In the genomic region with DNA sequence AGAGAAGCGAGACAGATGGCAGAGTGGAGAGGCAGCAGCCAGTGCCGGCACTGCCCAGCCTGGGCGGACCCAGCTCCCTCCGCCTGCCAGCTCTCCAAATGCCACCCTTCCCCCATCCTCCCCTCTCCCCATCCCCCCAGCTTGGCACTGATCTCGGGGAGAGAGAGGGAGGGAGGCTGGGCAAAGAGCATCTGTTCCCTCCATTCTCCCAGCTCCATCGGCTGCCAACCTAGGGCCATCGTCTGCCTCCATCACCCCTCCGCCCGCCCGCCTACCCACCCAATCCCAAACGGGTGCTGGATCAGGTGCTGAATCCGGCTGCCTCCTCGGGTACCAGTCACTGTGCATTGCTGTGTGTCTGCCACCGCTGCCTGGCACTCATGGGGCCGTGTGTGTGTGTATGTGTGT, we compare ENCODE assay signal across 1 cellular context.
TF ChIP-seq lines count a peak whose summit lies in the region.

No MANE protein-coding gene starts in this region.

TF ChIP-seq in GM23338, 12 proteins besides CTCF, POLR2A, EP300 and RAD21 (continued from another document):
- TF ChIP-seq, protein P1, sequence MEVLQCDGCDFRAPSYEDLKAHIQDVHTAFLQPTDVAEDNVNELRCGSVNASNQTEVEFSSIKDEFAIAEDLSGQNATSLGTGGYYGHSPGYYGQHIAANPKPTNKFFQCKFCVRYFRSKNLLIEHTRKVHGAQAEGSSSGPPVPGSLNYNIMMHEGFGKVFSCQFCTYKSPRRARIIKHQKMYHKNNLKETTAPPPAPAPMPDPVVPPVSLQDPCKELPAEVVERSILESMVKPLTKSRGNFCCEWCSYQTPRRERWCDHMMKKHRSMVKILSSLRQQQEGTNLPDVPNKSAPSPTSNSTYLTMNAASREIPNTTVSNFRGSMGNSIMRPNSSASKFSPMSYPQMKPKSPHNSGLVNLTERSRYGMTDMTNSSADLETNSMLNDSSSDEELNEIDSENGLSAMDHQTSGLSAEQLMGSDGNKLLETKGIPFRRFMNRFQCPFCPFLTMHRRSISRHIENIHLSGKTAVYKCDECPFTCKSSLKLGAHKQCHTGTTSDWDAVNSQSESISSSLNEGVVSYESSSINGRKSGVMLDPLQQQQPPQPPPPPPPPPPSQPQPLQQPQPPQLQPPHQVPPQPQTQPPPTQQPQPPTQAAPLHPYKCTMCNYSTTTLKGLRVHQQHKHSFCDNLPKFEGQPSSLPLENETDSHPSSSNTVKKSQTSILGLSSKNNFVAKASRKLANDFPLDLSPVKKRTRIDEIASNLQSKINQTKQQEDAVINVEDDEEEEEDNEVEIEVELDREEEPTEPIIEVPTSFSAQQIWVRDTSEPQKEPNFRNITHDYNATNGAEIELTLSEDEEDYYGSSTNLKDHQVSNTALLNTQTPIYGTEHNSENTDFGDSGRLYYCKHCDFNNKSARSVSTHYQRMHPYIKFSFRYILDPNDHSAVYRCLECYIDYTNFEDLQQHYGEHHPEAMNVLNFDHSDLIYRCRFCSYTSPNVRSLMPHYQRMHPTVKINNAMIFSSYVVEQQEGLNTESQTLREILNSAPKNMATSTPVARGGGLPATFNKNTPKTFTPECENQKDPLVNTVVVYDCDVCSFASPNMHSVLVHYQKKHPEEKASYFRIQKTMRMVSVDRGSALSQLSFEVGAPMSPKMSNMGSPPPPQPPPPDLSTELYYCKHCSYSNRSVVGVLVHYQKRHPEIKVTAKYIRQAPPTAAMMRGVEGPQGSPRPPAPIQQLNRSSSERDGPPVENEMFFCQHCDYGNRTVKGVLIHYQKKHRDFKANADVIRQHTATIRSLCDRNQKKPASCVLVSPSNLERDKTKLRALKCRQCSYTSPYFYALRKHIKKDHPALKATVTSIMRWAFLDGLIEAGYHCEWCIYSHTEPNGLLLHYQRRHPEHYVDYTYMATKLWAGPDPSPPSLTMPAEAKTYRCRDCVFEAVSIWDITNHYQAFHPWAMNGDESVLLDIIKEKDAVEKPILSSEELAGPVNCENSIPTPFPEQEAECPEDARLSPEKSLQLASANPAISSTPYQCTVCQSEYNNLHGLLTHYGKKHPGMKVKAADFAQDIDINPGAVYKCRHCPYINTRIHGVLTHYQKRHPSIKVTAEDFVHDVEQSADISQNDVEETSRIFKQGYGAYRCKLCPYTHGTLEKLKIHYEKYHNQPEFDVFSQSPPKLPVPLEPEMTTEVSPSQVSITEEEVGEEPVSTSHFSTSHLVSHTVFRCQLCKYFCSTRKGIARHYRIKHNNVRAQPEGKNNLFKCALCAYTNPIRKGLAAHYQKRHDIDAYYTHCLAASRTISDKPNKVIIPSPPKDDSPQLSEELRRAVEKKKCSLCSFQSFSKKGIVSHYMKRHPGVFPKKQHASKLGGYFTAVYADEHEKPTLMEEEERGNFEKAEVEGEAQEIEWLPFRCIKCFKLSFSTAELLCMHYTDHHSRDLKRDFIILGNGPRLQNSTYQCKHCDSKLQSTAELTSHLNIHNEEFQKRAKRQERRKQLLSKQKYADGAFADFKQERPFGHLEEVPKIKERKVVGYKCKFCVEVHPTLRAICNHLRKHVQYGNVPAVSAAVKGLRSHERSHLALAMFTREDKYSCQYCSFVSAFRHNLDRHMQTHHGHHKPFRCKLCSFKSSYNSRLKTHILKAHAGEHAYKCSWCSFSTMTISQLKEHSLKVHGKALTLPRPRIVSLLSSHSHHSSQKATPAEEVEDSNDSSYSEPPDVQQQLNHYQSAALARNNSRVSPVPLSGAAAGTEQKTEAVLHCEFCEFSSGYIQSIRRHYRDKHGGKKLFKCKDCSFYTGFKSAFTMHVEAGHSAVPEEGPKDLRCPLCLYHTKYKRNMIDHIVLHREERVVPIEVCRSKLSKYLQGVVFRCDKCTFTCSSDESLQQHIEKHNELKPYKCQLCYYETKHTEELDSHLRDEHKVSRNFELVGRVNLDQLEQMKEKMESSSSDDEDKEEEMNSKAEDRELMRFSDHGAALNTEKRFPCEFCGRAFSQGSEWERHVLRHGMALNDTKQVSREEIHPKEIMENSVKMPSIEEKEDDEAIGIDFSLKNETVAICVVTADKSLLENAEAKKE (CRISPR knock-in tag; IDR thresholded peaks at IDR 0.05) = no peak
- no peak for TF ChIP-seq ZNF114 (CRISPR knock-in tag; IDR thresholded peaks at IDR 0.05)
